8 cellular contexts compared by ENCODE assay signal in the genomic region with DNA sequence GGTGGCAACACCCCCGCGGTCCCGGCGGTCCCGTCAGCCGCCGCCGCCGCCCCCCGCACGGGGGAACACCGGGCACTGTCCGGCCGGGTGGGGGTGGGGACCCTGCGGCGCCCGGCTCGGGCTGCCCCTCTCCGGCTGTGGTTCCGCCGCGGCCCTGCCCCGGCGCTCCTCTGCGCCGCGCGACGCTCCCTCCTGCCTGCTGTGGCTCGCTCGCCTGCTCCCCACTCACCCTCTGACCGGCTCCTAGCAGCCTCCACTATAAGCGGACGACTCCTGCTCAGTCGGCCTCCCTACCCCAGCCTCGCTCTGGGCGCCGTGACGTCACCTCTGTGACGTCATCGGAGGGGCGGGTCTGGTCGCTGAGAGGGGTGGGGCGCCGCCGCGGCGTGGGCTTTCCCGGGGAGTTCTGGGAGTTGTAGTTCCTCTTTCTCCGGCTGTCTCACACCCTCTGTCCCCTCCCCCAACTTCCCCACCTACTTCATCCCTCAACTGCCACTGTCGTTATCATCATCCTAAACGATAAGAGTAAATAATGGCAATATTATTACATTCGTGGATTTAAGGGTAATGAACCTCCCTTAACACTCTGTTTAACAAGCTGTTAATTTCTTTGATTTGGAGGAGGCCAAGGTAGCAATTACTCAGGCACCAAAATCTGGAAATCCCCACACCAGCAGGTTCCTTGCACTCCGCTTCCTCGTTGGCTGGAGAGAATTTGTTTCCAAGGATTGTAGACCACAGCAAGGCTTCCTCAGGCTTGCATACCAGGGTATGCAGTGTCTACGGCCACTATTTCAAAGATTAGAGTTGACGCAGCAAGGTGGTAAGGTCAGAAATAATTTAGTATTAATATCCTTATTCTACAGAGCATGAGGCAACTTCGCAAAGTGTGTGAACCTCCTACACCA. TPM values are rescaled to one million over a fixed set of nuclear protein-coding genes. Genes with fewer than 3 reads are reported as not detected.
DNase-seq lines count a peak whose midpoint lies in the region; ATAC-seq lines count a peak whose summit lies in the region.

Gene UBE2H (minus strand): TSS at position 308 of the 908 bp plus-strand sequence. CDS start 405 bp downstream, outside the sequence.

- peak within 1 kb of the TSS in 2 of 3 donors; percentile 99 to 100 for H3K27ac Mint-ChIP-seq in CD4-positive, CD25-positive, alpha-beta regulatory T cell
- no peak within 1 kb of the TSS for H3K27ac Mint-ChIP-seq in memory B cell

- CTCF ChIA-PET in activated CD8-positive, alpha-beta memory T cell treated with anti-CD3 and anti-CD28 coated beads for 36 hours (lab: Charles Lee), result interaction anchor here (0.6 to 1.3 kb wide), 2 partner anchors 7 to 47 kb away, joined by 3 read pairs; no protein-coding TSS in a partner anchor

- H3K4me1 Mint-ChIP-seq in CD4-positive, CD25-positive, alpha-beta regulatory T cell, result peaks cover 0 to 14% (median 2%) of the 10 kb centered on the region in 4 donors
- H3K4me1 Mint-ChIP-seq in memory B cell, result peaks cover 8% of the 10 kb centered on the region

- peak within 1 kb of the TSS in 3 of 4 donors; percentile 96 to 100 (median 99) for H3K4me3 Mint-ChIP-seq in CD4-positive, CD25-positive, alpha-beta regulatory T cell
- H3K4me3 Mint-ChIP-seq in memory B cell, result peak within 1 kb of the TSS; percentile 99

- no peaks in the 10 kb centered on the region for H3K36me3 ChIP-seq in CD4-positive, CD25-positive, alpha-beta regulatory T cell (ENCODE audit: control insufficient read depth, insufficient read depth, low read length)
- no peaks in the 10 kb centered on the region for H3K36me3 ChIP-seq in effector memory CD4-positive, alpha-beta T cell (ENCODE audit: control insufficient read depth, insufficient read depth, low read length)

- H3K27ac ChIP-seq in CD4-positive, CD25-positive, alpha-beta regulatory T cell (ENCODE audit: insufficient read depth, low read length, poor library complexity, severe bottlenecking), result peak within 1 kb of the TSS; percentile 89
- peak within 1 kb of the TSS; percentile 92 for H3K27ac ChIP-seq in effector memory CD4-positive, alpha-beta T cell (ENCODE audit: insufficient read depth, low read length, poor library complexity, severe bottlenecking)

- H3K36me3 Mint-ChIP-seq in CD4-positive, CD25-positive, alpha-beta regulatory T cell, result peaks cover 3% of the 10 kb centered on the region
- H3K36me3 Mint-ChIP-seq in memory B cell, result peaks cover 2% of the 10 kb centered on the region

- ATAC-seq in CD4-positive, CD25-positive, alpha-beta regulatory T cell (ENCODE audit: low read depth in 2 of 2), result peak; percentile 81
- peak; percentile 63 for ATAC-seq in GM19455 (IDR thresholded peaks at IDR 0.05; ENCODE audit: unreplicated experiment)
- peak; percentile 79 for ATAC-seq in memory B cell (ENCODE audit: low read depth)

- H3K27me3 ChIP-seq in CD4-positive, CD25-positive, alpha-beta regulatory T cell (ENCODE audit: control insufficient read depth, insufficient read depth, low read length), result no peaks in the 10 kb centered on the region
- no peaks in the 10 kb centered on the region for H3K27me3 ChIP-seq in effector memory CD4-positive, alpha-beta T cell (replicated peaks; ENCODE audit: control insufficient read depth, insufficient read depth, low read length, poor library complexity, severe bottlenecking)

- peaks cover 3% of the 10 kb centered on the region for H3K27me3 Mint-ChIP-seq in CD4-positive, CD25-positive, alpha-beta regulatory T cell
- H3K27me3 Mint-ChIP-seq in memory B cell, result no peaks in the 10 kb centered on the region

- DNase-seq in CD4-positive, CD25-positive, alpha-beta regulatory T cell, result peak; percentile 85 to 92 (median 89)
- peak; percentile 34 for DNase-seq in HS-5 (ENCODE audit: low read depth)
- peak; percentile 88 for DNase-seq in NK-92 treated with Interleukin-12 subunit alpha and Interleukin-12 subunit beta, amount 100 ng/mL, for 24 hours (lab: John Stamatoyannopoulos, UW)
- peak; percentile 87 to 91 (median 90) for DNase-seq in effector memory CD4-positive, alpha-beta T cell
- DNase-seq in memory B cell (ENCODE audit: low spot score in 2 of 2), result peak; percentile 90 to 92
- DNase-seq in stimulated activated CD8-positive, alpha-beta memory T cell treated with anti-CD3 and anti-CD28 coated beads, Interleukin-12 subunit alpha, Interleukin-12 subunit beta, amount 100 ng/mL, for 1 hour (ENCODE audit: low read depth), result peak; percentile 85

- peaks cover 38% of the 10 kb centered on the region for H3K4me1 ChIP-seq in CD4-positive, CD25-positive, alpha-beta regulatory T cell (ENCODE audit: control insufficient read depth, insufficient read depth, low read length, poor library complexity, severe bottlenecking)
- H3K4me1 ChIP-seq in effector memory CD4-positive, alpha-beta T cell (ENCODE audit: control insufficient read depth, insufficient read depth, low read length, poor library complexity, severe bottlenecking), result peaks cover 12% of the 10 kb centered on the region

- no peaks in the 10 kb centered on the region for H3K9me3 ChIP-seq in CD4-positive, CD25-positive, alpha-beta regulatory T cell (ENCODE audit: control insufficient read depth in 2 of 2, low read length in 2 of 2)
- H3K9me3 ChIP-seq in effector memory CD4-positive, alpha-beta T cell (ENCODE audit: control insufficient read depth, low read length), result no peaks in the 10 kb centered on the region

- H3K9me3 Mint-ChIP-seq in CD4-positive, CD25-positive, alpha-beta regulatory T cell, result peaks cover 0 to 1% (median 0%) of the 10 kb centered on the region in 7 donors
- no peaks in the 10 kb centered on the region for H3K9me3 Mint-ChIP-seq in memory B cell

- peak within 1 kb of the TSS; percentile 96 for H3K4me3 ChIP-seq in CD4-positive, CD25-positive, alpha-beta regulatory T cell (ENCODE audit: low read depth, low read length)
- peak within 1 kb of the TSS; percentile 92 for H3K4me3 ChIP-seq in effector memory CD4-positive, alpha-beta T cell (ENCODE audit: insufficient read depth, low read depth, low read length, poor library complexity, severe bottlenecking)

- POLR2A ChIA-PET in activated CD8-positive, alpha-beta memory T cell treated with anti-CD3 and anti-CD28 coated beads for 36 hours (lab: Charles Lee), result interaction anchor here (0.6 to 1.0 kb wide), 4 partner anchors 24 to 340 kb away, joined by 3 to 10 read pairs (median 4); no protein-coding TSS in a partner anchor

RNA-seq across cellular contexts. Expression of gene UBE2H, which starts in this region (rescaled TPM):
- total RNA-seq in CD4-positive, CD25-positive, alpha-beta regulatory T cell, result 109 TPM
- 10 to 100 TPM; 50.7 to 73.5 (median 62.1) TPM for polyA plus RNA-seq in CD4-positive, CD25-positive, alpha-beta regulatory T cell
- 10 to 100 TPM; 13.3 to 15.4 TPM for total RNA-seq in activated CD8-positive, alpha-beta memory T cell treated with anti-CD3 and anti-CD28 coated beads for 36 hours

Comparison
In these comparisons a context has a peak if more than half of its experiments do, and no peak if none do; other contexts are left out.
1. Peak in every context shown above with its lines: DNase-seq, ATAC-seq, H3K4me3 ChIP-seq and H3K27ac ChIP-seq.
2. DNase-seq: peak in every context shown above with its lines; median percentile 91 in memory B cell; 90 in effector memory CD4-positive, alpha-beta T cell; 89 in CD4-positive, CD25-positive, alpha-beta regulatory T cell; 88 in NK-92 treated with Interleukin-12 subunit alpha and Interleukin-12 subunit beta, amount 100 ng/mL, for 24 hours; 85 in stimulated activated CD8-positive, alpha-beta memory T cell treated with anti-CD3 and anti-CD28 coated beads, Interleukin-12 subunit alpha, Interleukin-12 subunit beta, amount 100 ng/mL, for 1 hour; 34 in HS-5.